In the genomic region with DNA sequence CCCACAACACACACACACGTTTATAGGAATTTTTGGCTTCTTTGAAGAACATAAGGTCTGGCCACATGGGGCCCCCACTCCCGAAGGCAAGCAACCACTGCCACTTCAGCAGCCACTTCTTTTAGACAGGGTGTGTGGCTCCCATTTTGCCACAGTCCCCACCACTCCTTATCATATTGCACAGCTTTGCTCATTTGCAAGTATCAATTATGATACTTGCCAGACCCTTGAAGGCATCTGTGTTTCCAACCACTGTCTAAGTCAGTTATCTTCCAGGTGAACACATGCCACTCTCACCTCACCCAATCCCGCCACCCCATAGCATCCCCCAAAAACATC, we compare ENCODE assay signal across 19 cellular contexts.
DNase-seq lines count a peak whose midpoint lies in the region; ATAC-seq and TF ChIP-seq lines count a peak whose summit lies in the region.
"Had no signal": no experiment of that assay in that cellular context is flagged by ENCODE, and none has a peak within 500 bp of the region (broad histone marks: within the 10 kb centered on the region; RNA-seq: fewer than 3 reads in every experiment).

No MANE protein-coding gene starts in this region.

- H2BK12ac ChIP-seq in H9 (ENCODE audit: insufficient read length, low read depth, low read length): no peak overlapping the region

- no peaks in the 10 kb centered on the region for H4K20me1 ChIP-seq in H9 (ENCODE audit: control insufficient read depth, insufficient read depth, insufficient read length)

- H3K9me3 Mint-ChIP-seq in CD4-positive, alpha-beta T cell: no peaks in the 10 kb centered on the region
- H3K9me3 Mint-ChIP-seq in H9: no peaks in the 10 kb centered on the region
- H3K9me3 Mint-ChIP-seq in activated naive CD8-positive, alpha-beta T cell treated with anti-CD3 and anti-CD28 coated beads for 36 hours: no peaks in the 10 kb centered on the region
- no peaks in the 10 kb centered on the region for H3K9me3 Mint-ChIP-seq in naive thymus-derived CD8-positive, alpha-beta T cell
- H3K9me3 Mint-ChIP-seq: activated B cell treated with CpG ODN at 0.5 μM for 24 hours had no signal

- no peak overlapping the region for H3K18ac ChIP-seq in H9 (ENCODE audit: insufficient read length, low read depth, low read length)

- peak in 1 of 10 experiments; percentile 31 for DNase-seq in CD4-positive, alpha-beta T cell
- DNase-seq in H9: peak; percentile 10
- DNase-seq in activated naive CD8-positive, alpha-beta T cell treated with anti-CD3 and anti-CD28 coated beads for 36 hours: no peak
- peak in 1 of 10 donors; percentile 32 for DNase-seq in naive thymus-derived CD8-positive, alpha-beta T cell
- DNase-seq in retina: no peak
- no peak for DNase-seq in NCI-H226
- DNase-seq in cortex of kidney (lab: John Stamatoyannopoulos, UW): no peak
- DNase-seq: activated B cell treated with CpG ODN at 0.5 μM for 24 hours, activated gamma-delta T cell, body of pancreas, Calu3, colonic mucosa, foreskin keratinocyte, NCI-H1092, NCI-H2107, NCI-H524, SHP77 treated with DMSO at 0.1 percent for 48 hours had no signal

- H3K79me1 ChIP-seq in H9 (ENCODE audit: insufficient read depth, low read depth, low read length, poor library complexity, severe bottlenecking): no peaks in the 10 kb centered on the region

- H2BK20ac ChIP-seq in H9 (ENCODE audit: low read depth, low read length, poor library complexity, severe bottlenecking): no peak overlapping the region

- peaks cover 93% of the 10 kb centered on the region for H3K4me1 Mint-ChIP-seq in CD4-positive, alpha-beta T cell (ENCODE audit: low read depth)
- H3K4me1 Mint-ChIP-seq in H9: peaks cover 28 to 33% of the 10 kb centered on the region in 2 experiments
- H3K4me1 Mint-ChIP-seq in activated naive CD8-positive, alpha-beta T cell treated with anti-CD3 and anti-CD28 coated beads for 36 hours: peaks cover 93% of the 10 kb centered on the region
- H3K4me1 Mint-ChIP-seq in naive thymus-derived CD8-positive, alpha-beta T cell: peaks cover 57 to 95% (median 88%) of the 10 kb centered on the region in 4 donors

- H3K27me3 Mint-ChIP-seq in CD4-positive, alpha-beta T cell: no peaks in the 10 kb centered on the region
- peaks cover 24% of the 10 kb centered on the region for H3K27me3 Mint-ChIP-seq in H9 (ENCODE audit: low read depth)
- no peaks in the 10 kb centered on the region for H3K27me3 Mint-ChIP-seq in activated naive CD8-positive, alpha-beta T cell treated with anti-CD3 and anti-CD28 coated beads for 36 hours
- H3K27me3 Mint-ChIP-seq in naive thymus-derived CD8-positive, alpha-beta T cell: no peaks in the 10 kb centered on the region
- H3K27me3 Mint-ChIP-seq: activated B cell treated with CpG ODN at 0.5 μM for 24 hours had no signal

- peaks cover 81% of the 10 kb centered on the region for H3K36me3 Mint-ChIP-seq in CD4-positive, alpha-beta T cell (ENCODE audit: low read depth)
- no peaks in the 10 kb centered on the region; a peak in 1 of 7 replicates for H3K36me3 Mint-ChIP-seq in H9 (ENCODE audit: insufficient read depth in 1 of 3, low read depth in 3 of 3)
- peaks cover 49% of the 10 kb centered on the region for H3K36me3 Mint-ChIP-seq in activated naive CD8-positive, alpha-beta T cell treated with anti-CD3 and anti-CD28 coated beads for 36 hours
- H3K36me3 Mint-ChIP-seq in naive thymus-derived CD8-positive, alpha-beta T cell: peaks cover 0 to 58% (median 32%) of the 10 kb centered on the region in 3 donors

- H3K14ac ChIP-seq in H9 (ENCODE audit: insufficient read depth, low read length): no peak overlapping the region

- POLR2A ChIA-PET in CD4-positive, alpha-beta T cell (lab: Charles Lee): interaction anchor here (1.3 to 6.9 kb wide), 2 partner anchors 28 to 154 kb away, joined by 3 to 48 read pairs; a partner anchor contains a TSS
- POLR2A ChIA-PET in naive thymus-derived CD8-positive, alpha-beta T cell (lab: Charles Lee): interaction anchor here (0.6 to 24.1 kb wide), 6 partner anchors 14 to 171 kb away, joined by 3 to 883 read pairs (median 40); a partner anchor contains a TSS

- H3K27ac ChIP-seq in CD4-positive, alpha-beta T cell (ENCODE audit: low read depth, low read length): peak overlapping the region; percentile 83
- no peak overlapping the region for H3K27ac ChIP-seq in H9 (ENCODE audit: insufficient read length, low read depth, low read length)
- H3K27ac ChIP-seq: body of pancreas, colonic mucosa, foreskin keratinocyte, vagina had no signal

- WGBS in H9 (ENCODE audit: extremely low coverage, insufficient read length, low lambda C conversion rate): no CpG with 5 or more reads among the region's 3 CpGs

- no peak overlapping the region for H3K9ac ChIP-seq in H9 (ENCODE audit: extremely low read depth, insufficient read length, low read length)

- no peaks in the 10 kb centered on the region for H3K23me2 ChIP-seq in H9 (ENCODE audit: insufficient read length, low read depth, low read length, poor library complexity, severe bottlenecking)

- ATAC-seq in CD4-positive, alpha-beta T cell (ENCODE audit: poor library complexity): no peak
- ATAC-seq in naive thymus-derived CD8-positive, alpha-beta T cell: no peak
- ATAC-seq: foreskin keratinocyte, HCT116 had no signal

- no peak overlapping the region for H3K4ac ChIP-seq in H9 (ENCODE audit: low read depth, low read length)

- H3K4me1 ChIP-seq in H9 (ENCODE audit: insufficient read depth, low read length): no peaks in the 10 kb centered on the region; the same call in 1 of the 2 replicates
- H3K4me1 ChIP-seq: colonic mucosa, foreskin keratinocyte had no signal

- no peak overlapping the region for H3K56ac ChIP-seq in H9 (ENCODE audit: insufficient read length, low read depth, low read length)

- no peak overlapping the region for H3T11ph ChIP-seq in H9 (ENCODE audit: low read length)

- peak overlapping the region; percentile 88 for H3K4me3 Mint-ChIP-seq in CD4-positive, alpha-beta T cell
- H3K4me3 Mint-ChIP-seq in H9: no peak overlapping the region
- peak overlapping the region; percentile 78 for H3K4me3 Mint-ChIP-seq in activated naive CD8-positive, alpha-beta T cell treated with anti-CD3 and anti-CD28 coated beads for 36 hours
- H3K4me3 Mint-ChIP-seq in naive thymus-derived CD8-positive, alpha-beta T cell: peak overlapping the region; percentile 77 to 94 (median 87)
- H3K4me3 Mint-ChIP-seq: activated B cell treated with CpG ODN at 0.5 μM for 24 hours had no signal

- CTCF ChIA-PET in CD4-positive, alpha-beta T cell (lab: Charles Lee): no interaction called here

- no peak overlapping the region for H2BK120ac ChIP-seq in H9 (ENCODE audit: low read depth, low read length, poor library complexity, severe bottlenecking)

- no peak overlapping the region for H2BK15ac ChIP-seq in H9 (ENCODE audit: low read depth, low read length)

- intact Hi-C loops in CD4-positive, alpha-beta T cell (cut with DNase I, micrococcal nuclease): no loop called here

- H2BK5ac ChIP-seq in H9 (ENCODE audit: insufficient read length, low read length): no peak overlapping the region

- H4K5ac ChIP-seq in H9 (ENCODE audit: insufficient read length, low read depth, low read length): no peak overlapping the region

- no peak overlapping the region for H4K8ac ChIP-seq in H9 (replicated peaks; ENCODE audit: insufficient read length, low read depth, low read length)

- H3K4me2 ChIP-seq in H9 (ENCODE audit: insufficient read depth, insufficient read length, low read length): no peak overlapping the region

- H2AFZ ChIP-seq in H9 (ENCODE audit: low read length): no peak overlapping the region

- no peaks in the 10 kb centered on the region for H3K27me3 ChIP-seq in CD4-positive, alpha-beta T cell (ENCODE audit: control insufficient read depth, insufficient read depth, low read length)
- no peaks in the 10 kb centered on the region for H3K27me3 ChIP-seq in H9 (ENCODE audit: insufficient read depth, low read length)
- H3K27me3 ChIP-seq: body of pancreas, colonic mucosa, vagina had no signal

- no peaks in the 10 kb centered on the region for H3K9me3 ChIP-seq in CD4-positive, alpha-beta T cell (ENCODE audit: control insufficient read depth, low read length)
- no peaks in the 10 kb centered on the region for H3K9me3 ChIP-seq in H9 (ENCODE audit: control insufficient read depth, low read depth, low read length)
- H3K9me3 ChIP-seq: body of pancreas, colonic mucosa, vagina had no signal

- no peak overlapping the region for H4K91ac ChIP-seq in H9 (ENCODE audit: insufficient read length, low read depth, low read length)

- no peaks in the 10 kb centered on the region for H3K79me2 ChIP-seq in H9 (ENCODE audit: insufficient read depth, low read length)

- H3K27ac Mint-ChIP-seq in CD4-positive, alpha-beta T cell: peak overlapping the region; percentile 96
- no peak overlapping the region for H3K27ac Mint-ChIP-seq in H9
- peak overlapping the region; percentile 88 for H3K27ac Mint-ChIP-seq in activated naive CD8-positive, alpha-beta T cell treated with anti-CD3 and anti-CD28 coated beads for 36 hours
- H3K27ac Mint-ChIP-seq in naive thymus-derived CD8-positive, alpha-beta T cell: peak overlapping the region; percentile 94 to 98 (median 97)
- H3K27ac Mint-ChIP-seq: activated B cell treated with CpG ODN at 0.5 μM for 24 hours had no signal

- no peak overlapping the region for H3K23ac ChIP-seq in H9 (ENCODE audit: insufficient read length, low read depth, low read length)

- no peak for TF ChIP-seq CTCF in CD4-positive, alpha-beta T cell (IDR thresholded peaks at IDR 0.05)
- TF ChIP-seq CTCF in H9 (conservative IDR thresholded peaks at IDR 0.05): no peak

- no peak overlapping the region for H2AK5ac ChIP-seq in H9 (ENCODE audit: insufficient read length, low read length)

Comparison
In these comparisons a context has a peak if more than half of its experiments do, and no peak if none do; other contexts are left out.
1. H3K27ac Mint-ChIP-seq: peak in CD4-positive, alpha-beta T cell (single experiment), activated naive CD8-positive, alpha-beta T cell treated with anti-CD3 and anti-CD28 coated beads for 36 hours (single experiment) and naive thymus-derived CD8-positive, alpha-beta T cell (10 of 10); none in H9 (0 of 3).
2. H3K4me3 Mint-ChIP-seq: peak in CD4-positive, alpha-beta T cell (single experiment), activated naive CD8-positive, alpha-beta T cell treated with anti-CD3 and anti-CD28 coated beads for 36 hours (single experiment) and naive thymus-derived CD8-positive, alpha-beta T cell (10 of 10); none in H9 (0 of 2).